ENCODE assay signal across 12 cellular contexts in genomic region chr4:169618286-169618685, GRCh38. TPM values are rescaled to one million over a fixed set of nuclear protein-coding genes. Genes with fewer than 3 reads are reported as not detected.
DNase-seq lines count a peak whose midpoint lies in the region; ATAC-seq lines count a peak whose summit lies in the region.
"Had no signal": no experiment of that assay in that cellular context is flagged by ENCODE, and none has a peak within 500 bp of the region (broad histone marks: within the 10 kb centered on the region; RNA-seq: fewer than 3 reads in every experiment).

No MANE protein-coding gene starts in this region.

- CTCF ChIA-PET in activated CD8-positive, alpha-beta memory T cell treated with anti-CD3 and anti-CD28 coated beads, Interleukin-2, amount 10 ng/mL, durations not matched to agents 7 days and 5 days (lab: Charles Lee), result interaction anchor here (3.3 kb wide), 1 partner anchor 41 kb away, joined by 11 read pairs; no protein-coding TSS in a partner anchor

- peaks cover 56% of the 10 kb centered on the region for H3K4me1 Mint-ChIP-seq in activated CD8-positive, alpha-beta memory T cell treated with anti-CD3 and anti-CD28 coated beads, Interleukin-2, amount 10 ng/mL, durations not matched to agents 7 days and 5 days

- ATAC-seq in activated CD8-positive, alpha-beta memory T cell treated with anti-CD3 and anti-CD28 coated beads, Interleukin-2, amount 10 ng/mL, durations not matched to agents 7 days and 5 days, result no peak
- ATAC-seq in left cardiac atrium, result no peak
- ATAC-seq: pancreas had no signal

- no peak for DNase-seq in activated CD8-positive, alpha-beta memory T cell treated with anti-CD3 and anti-CD28 coated beads, Interleukin-2, amount 10 ng/mL, durations not matched to agents 7 days and 5 days
- DNase-seq in activated CD8-positive, alpha-beta memory T cell treated with anti-CD3 and anti-CD28 coated beads, Interleukin-2, amount 50 U/mL, for 4 hours, result no peak
- peak; percentile 9 for DNase-seq in RPMI7951 (ENCODE audit: low read depth)
- DNase-seq in dermis blood vessel endothelial cell, result peak; percentile 81
- peak; percentile 51 for DNase-seq in renal cortical epithelial cell (ENCODE audit: low read depth)
- DNase-seq in midbrain (lab: John Stamatoyannopoulos, UW), result no peak
- DNase-seq in cortex of kidney (lab: John Stamatoyannopoulos, UW), result no peak
- no peak for DNase-seq in left cardiac atrium
- DNase-seq: ACHN, erythroblast, pancreas, PC-9 had no signal

- H3K27me3 Mint-ChIP-seq in activated CD8-positive, alpha-beta memory T cell treated with anti-CD3 and anti-CD28 coated beads, Interleukin-2, amount 10 ng/mL, durations not matched to agents 7 days and 5 days, result no peaks in the 10 kb centered on the region

- H3K9me3 Mint-ChIP-seq in activated CD8-positive, alpha-beta memory T cell treated with anti-CD3 and anti-CD28 coated beads, Interleukin-2, amount 10 ng/mL, durations not matched to agents 7 days and 5 days (ENCODE audit: low read depth), result no peaks in the 10 kb centered on the region

- H3K4me3 Mint-ChIP-seq in activated CD8-positive, alpha-beta memory T cell treated with anti-CD3 and anti-CD28 coated beads, Interleukin-2, amount 10 ng/mL, durations not matched to agents 7 days and 5 days, result peak overlapping the region; percentile 100

- H3K27ac Mint-ChIP-seq in activated CD8-positive, alpha-beta memory T cell treated with anti-CD3 and anti-CD28 coated beads, Interleukin-2, amount 10 ng/mL, durations not matched to agents 7 days and 5 days, result peak overlapping the region; percentile 100

- intact Hi-C loops in left cardiac atrium (cut with DNase I), result loop anchor here (5.0 to 10.0 kb wide), 3 partner anchors 87 to 137 kb away; partner anchors contain the start of gene HPF1 (in 1 of the 2)

- peaks cover 3% of the 10 kb centered on the region for H3K36me3 Mint-ChIP-seq in activated CD8-positive, alpha-beta memory T cell treated with anti-CD3 and anti-CD28 coated beads, Interleukin-2, amount 10 ng/mL, durations not matched to agents 7 days and 5 days

RNA-seq across cellular contexts. Expression of gene CLCN3, which starts 2.1 kb away (rescaled TPM):
- total RNA-seq in activated CD8-positive, alpha-beta memory T cell treated with anti-CD3 and anti-CD28 coated beads, Interleukin-2, amount 10 ng/mL, durations not matched to agents 7 days and 5 days, result 10 to 100 TPM; 21.5 to 22.8 TPM
- 17.1 and 21.7 TPM in 2 replicates for total RNA-seq in RPMI7951 (2014; rRNA removed; shearing (Covaris generic))
- 91.6 and 130 TPM in 2 replicates for total RNA-seq in dermis blood vessel endothelial cell
- total RNA-seq in renal cortical epithelial cell, result 50.0 and 141 TPM in 2 replicates
- total RNA-seq in left cardiac atrium, result 10 to 100 TPM; 38.7 to 42.5 TPM

RNA-seq across cellular contexts. Expression of gene NEK1, which starts 5.9 kb away (rescaled TPM):
- 10 to 100 TPM; 12.9 to 21.6 TPM for total RNA-seq in activated CD8-positive, alpha-beta memory T cell treated with anti-CD3 and anti-CD28 coated beads, Interleukin-2, amount 10 ng/mL, durations not matched to agents 7 days and 5 days
- total RNA-seq in RPMI7951 (2014; rRNA removed; shearing (Covaris generic)), result 5.9 and 6.4 TPM in 2 replicates
- 7.8 and 13.4 TPM in 2 replicates for total RNA-seq in dermis blood vessel endothelial cell
- total RNA-seq in renal cortical epithelial cell, result 10.9 and 20.2 TPM in 2 replicates
- total RNA-seq in left cardiac atrium, result 10 to 100 TPM; 12.4 to 13.3 TPM

Comparison
In these comparisons a context has a peak if more than half of its experiments do, and no peak if none do; other contexts are left out.
1. DNase-seq: peak in RPMI7951 (single experiment), dermis blood vessel endothelial cell (single experiment) and renal cortical epithelial cell (single experiment); none in activated CD8-positive, alpha-beta memory T cell treated with anti-CD3 and anti-CD28 coated beads, Interleukin-2, amount 10 ng/mL, durations not matched to agents 7 days and 5 days (single experiment), activated CD8-positive, alpha-beta memory T cell treated with anti-CD3 and anti-CD28 coated beads, Interleukin-2, amount 50 U/mL, for 4 hours (single experiment), midbrain (single experiment), cortex of kidney (single experiment) and left cardiac atrium (single experiment).